In genomic region chr3:186710694-186711093, GRCh38 we compare ENCODE assay signal across 18 cellular contexts. TPM values are rescaled to one million over a fixed set of nuclear protein-coding genes. Genes with fewer than 3 reads are reported as not detected.
"Had no signal": no experiment of that assay in that cellular context is flagged by ENCODE, and none has a peak within 500 bp of the region (broad histone marks: within the 10 kb centered on the region; RNA-seq: fewer than 3 reads in every experiment).

No MANE protein-coding gene starts in this region.

RNA-seq across cellular contexts. Expression of gene KNG1, which starts 6.5 kb away (rescaled TPM):
- total RNA-seq: kidney epithelial cell; left lung; lower leg skin; lower lobe of right lung; lung microvascular endothelial cell; mammary epithelial cell; mesenteric fat pad; mesothelial cell of epicardium; myocyte; naive thymus-derived CD4-positive, alpha-beta T cell had no signal
- polyA plus RNA-seq: immature natural killer cell; keratinocyte; mammary epithelial cell; naive thymus-derived CD4-positive, alpha-beta T cell had no signal

RNA-seq across cellular contexts. Expression of gene HRG, which starts 44.9 kb away (rescaled TPM):
- total RNA-seq: left colon; left lung; left ventricle myocardium inferior; left ventricle myocardium superior; lower lobe of right lung; lung microvascular endothelial cell; mesenteric fat pad; mesothelial cell of epicardium; mononuclear cell; mucosa of descending colon; myocyte; naive thymus-derived CD4-positive, alpha-beta T cell had no signal
- polyA plus RNA-seq: immature natural killer cell; lung; naive thymus-derived CD4-positive, alpha-beta T cell had no signal
